1 cellular context compared by ENCODE assay signal in genomic region chr6:129704708-129705107, GRCh38.
TF ChIP-seq lines count a peak whose summit lies in the region.

No MANE protein-coding gene starts in this region.

TF ChIP-seq in K562, 482 proteins besides CTCF, POLR2A, EP300 and RAD21 (continued from another document and continues in another):
- TF ChIP-seq CTCFL (IDR thresholded peaks at IDR 0.05; ENCODE audit: borderline replicate concordance, insufficient read depth, low read depth, low read length, poor library complexity, severe bottlenecking) (no peak), SMAD1 (IDR thresholded peaks at IDR 0.05; ENCODE audit: low read depth, low read length, partially characterized antibody) (no peak), POU5F1 (IDR thresholded peaks at IDR 0.05; ENCODE audit: borderline replicate concordance, low read depth, low read length, partially characterized antibody) (no peak), MEF2A (IDR thresholded peaks at IDR 0.05; ENCODE audit: control insufficient read depth, low read depth, low read length) (no peak), FOS (IDR thresholded peaks at IDR 0.05; ENCODE audit: extremely low read depth, insufficient read length) (no peak), KDM1A (IDR thresholded peaks at IDR 0.05) (peak in 1 of 2 experiments; percentile 32; a peak in 1 of 4 replicates), TAF7 (tag; IDR thresholded peaks at IDR 0.05) (no peak), CCAR2 (IDR thresholded peaks at IDR 0.05; ENCODE audit: low read depth, low read length) (no peak), HBP1 (CRISPR knock-in tag; IDR thresholded peaks at IDR 0.05) (no peak), E2F8 (IDR thresholded peaks at IDR 0.05; ENCODE audit: low read depth, partially characterized antibody) (no peak), ZNF3 (CRISPR knock-in tag; IDR thresholded peaks at IDR 0.05) (no peak), BDP1 (IDR thresholded peaks at IDR 0.05; ENCODE audit: insufficient read depth, insufficient read length) (no peak), ELF2 (CRISPR knock-in tag; IDR thresholded peaks at IDR 0.05) (no peak), MNT (conservative IDR thresholded peaks at IDR 0.05) (0 out of 4 replicates have a peak, but pooled peaks of 1 of the 2 experiments have one; percentile 19), PHF20 (IDR thresholded peaks at IDR 0.05; ENCODE audit: partially characterized antibody) (peak; percentile 24), ZNF165 (CRISPR knock-in tag; IDR thresholded peaks at IDR 0.05; ENCODE audit: borderline replicate concordance) (no peak), PRMT5 (CRISPR knock-in tag; IDR thresholded peaks at IDR 0.05) (no peak), ILF3 (IDR thresholded peaks at IDR 0.05; ENCODE audit: borderline replicate concordance) (no peak), RNF2 (IDR thresholded peaks at IDR 0.05) (no peak), CBX2 (IDR thresholded peaks at IDR 0.05; ENCODE audit: insufficient read depth, low read length, poor library complexity, severe bottlenecking) (no peak), HDAC8 (tag; IDR thresholded peaks at IDR 0.05) (no peak), DACH1 (IDR thresholded peaks at IDR 0.05; ENCODE audit: partially characterized antibody) (peak; percentile 11), TAL1 (IDR thresholded peaks at IDR 0.05) (peak; percentile 85), SMARCC2 (IDR thresholded peaks at IDR 0.05; ENCODE audit: low read depth) (peak; percentile 33; the same call in 1 of the 2 replicates), SLC30A9 (CRISPR knock-in tag; IDR thresholded peaks at IDR 0.05) (no peak), ZNF830 (CRISPR knock-in tag; IDR thresholded peaks at IDR 0.05) (no peak), PHF21A (IDR thresholded peaks at IDR 0.05; ENCODE audit: borderline replicate concordance, low read depth) (no peak), TEAD1 (CRISPR knock-in tag; IDR thresholded peaks at IDR 0.05) (no peak), CBFA2T3 (IDR thresholded peaks at IDR 0.05) (peak; percentile 93), TEAD4 (IDR thresholded peaks at IDR 0.05; ENCODE audit: low read length) (peak; percentile 59; the same call in 1 of the 2 replicates), TEAD4 (CRISPR knock-in tag; IDR thresholded peaks at IDR 0.05; ENCODE audit: borderline replicate concordance) (no peak), POLR2AphosphoS5 (IDR thresholded peaks at IDR 0.05; ENCODE audit: control insufficient read depth, insufficient read depth, low read depth, low read length) (peak; percentile 80), CHD2 (IDR thresholded peaks at IDR 0.05; ENCODE audit: low read depth, low read length) (no peak), U2AF1 (optimal IDR thresholded peaks at IDR 0.05; ENCODE audit: low read depth, low read length) (no peak), BCL6 (CRISPR knock-in tag; IDR thresholded peaks at IDR 0.05) (no peak), NR2C2 (CRISPR knock-in tag; IDR thresholded peaks at IDR 0.05) (no peak), NR2C2 (tag; IDR thresholded peaks at IDR 0.05) (no peak), RBM15 (IDR thresholded peaks at IDR 0.05; ENCODE audit: insufficient read depth, low read length) (no peak), MYNN (IDR thresholded peaks at IDR 0.05) (no peak), MYNN (CRISPR knock-in tag; IDR thresholded peaks at IDR 0.05) (no peak), PPARD (CRISPR knock-in tag; IDR thresholded peaks at IDR 0.05) (no peak), NFXL1 (CRISPR knock-in tag; IDR thresholded peaks at IDR 0.05) (no peak), SMARCB1 (IDR thresholded peaks at IDR 0.05; ENCODE audit: insufficient read length, low read depth) (no peak), SNAPC5 (CRISPR knock-in tag; IDR thresholded peaks at IDR 0.05) (no peak), KDM2B (CRISPR knock-in tag; IDR thresholded peaks at IDR 0.05) (no peak), HDGF (IDR thresholded peaks at IDR 0.05) (no peak; the same call in 1 of the 2 replicates), WHSC1 (IDR thresholded peaks at IDR 0.05; ENCODE audit: low read length) (no peak), SMARCA5 (IDR thresholded peaks at IDR 0.05) (no peak), PHB (CRISPR knock-in tag; IDR thresholded peaks at IDR 0.05) (no peak), FOXM1 (IDR thresholded peaks at IDR 0.05; ENCODE audit: low read depth) (peak; percentile 27; the same call in 1 of the 2 replicates), FOXM1 (CRISPR knock-in tag; IDR thresholded peaks at IDR 0.05; ENCODE audit: low read depth) (no peak), ZBTB40 (IDR thresholded peaks at IDR 0.05) (no peak), ZBTB40 (CRISPR knock-in tag; IDR thresholded peaks at IDR 0.05) (no peak), FIP1L1 (IDR thresholded peaks at IDR 0.05; ENCODE audit: low read depth, low read length, poor library complexity, severe bottlenecking) (no peak), DMBX1 (CRISPR knock-in tag; IDR thresholded peaks at IDR 0.05; ENCODE audit: borderline replicate concordance) (no peak), SRSF1 (IDR thresholded peaks at IDR 0.05; ENCODE audit: low read depth, low read length) (no peak), NR2C1 (IDR thresholded peaks at IDR 0.05) (peak; percentile 52; the same call in 1 of the 2 replicates), NR2C1 (tag; IDR thresholded peaks at IDR 0.05) (no peak), FOXO4 (CRISPR knock-in tag; IDR thresholded peaks at IDR 0.05) (no peak)
